Comparison of ENCODE assay signal across 13 cellular contexts in the genomic region with DNA sequence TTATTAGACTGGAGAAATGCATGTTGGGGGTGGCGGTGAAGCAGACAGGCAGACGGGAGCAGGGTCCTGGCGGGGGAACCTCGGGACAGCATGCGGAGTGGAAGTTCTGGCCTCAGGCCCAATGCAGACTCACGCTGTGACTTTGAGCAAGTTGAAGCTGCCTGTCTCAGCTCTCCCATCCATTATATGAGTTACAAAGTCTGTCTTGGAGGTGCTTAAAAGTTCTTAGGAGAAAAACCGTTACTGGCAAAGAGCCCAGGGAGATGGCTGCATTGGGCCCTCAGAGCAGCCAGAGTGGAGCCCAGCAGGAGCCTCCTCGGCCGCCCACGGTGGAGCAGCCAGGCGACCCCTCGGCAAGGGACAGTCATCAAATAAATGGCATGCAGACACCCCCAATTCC.
A peak's percentile ranks its signal among the peaks of the same experiment; 100 is the strongest.
DNase-seq lines count a peak whose midpoint lies in the region; ATAC-seq and TF ChIP-seq lines count a peak whose summit lies in the region.
"Had no signal": no experiment of that assay in that cellular context is flagged by ENCODE, and none has a peak within 500 bp of the region (broad histone marks: within the 10 kb centered on the region; RNA-seq: fewer than 3 reads in every experiment).

No MANE protein-coding gene starts in this region.

- H3K27ac ChIP-seq in hepatocyte, result peak overlapping the region; percentile 59
- peak overlapping the region; percentile 92 for H3K27ac ChIP-seq in smooth muscle cell (ENCODE audit: low read depth)
- H3K27ac ChIP-seq: KMS-11, WERI-Rb-1 had no signal

- H4K20me1 ChIP-seq in hepatocyte (ENCODE audit: insufficient read depth, poor library complexity, severe bottlenecking), result no peaks in the 10 kb centered on the region
- no peaks in the 10 kb centered on the region for H4K20me1 ChIP-seq in smooth muscle cell (ENCODE audit: low read depth)

- TF ChIP-seq CTCF in astrocyte of the cerebellum (IDR thresholded peaks at IDR 0.05; ENCODE audit: low read depth, low read length, missing control alignments) (no peak), hepatocyte (IDR thresholded peaks at IDR 0.05; ENCODE audit: poor library complexity) (no peak), smooth muscle cell (IDR thresholded peaks at IDR 0.05; ENCODE audit: borderline replicate concordance, insufficient read depth, poor library complexity, severe bottlenecking) (no peak)

- peaks cover 6% of the 10 kb centered on the region for H3F3A ChIP-seq in smooth muscle cell (ENCODE audit: low read depth)

- peak overlapping the region; percentile 52 for H3K9ac ChIP-seq in smooth muscle cell (ENCODE audit: low read depth)
- H3K9ac ChIP-seq: KMS-11 had no signal

- in situ Hi-C loops in astrocyte of the cerebellum (cut with HindIII; ENCODE audit: low sequenced_read_pairs), result no loop called here

- WGBS in hepatocyte (ENCODE audit: low lambda C conversion rate, missing lambda C conversion rate), result 39% methylated on average over 12 of the region's 12 CpGs
- 30% methylated on average over 12 of the region's 12 CpGs for WGBS in smooth muscle cell (ENCODE audit: low lambda C conversion rate)

- H3K36me3 ChIP-seq in hepatocyte (replicated peaks; ENCODE audit: insufficient read depth, low read depth), result no peaks in the 10 kb centered on the region
- H3K36me3 ChIP-seq in smooth muscle cell (ENCODE audit: low read depth), result no peaks in the 10 kb centered on the region
- H3K36me3 ChIP-seq: WERI-Rb-1 had no signal

- H2AFZ ChIP-seq in hepatocyte, result no peak overlapping the region
- H2AFZ ChIP-seq in smooth muscle cell (ENCODE audit: low read depth), result peak overlapping the region; percentile 29

- ATAC-seq in GM18907 (IDR thresholded peaks at IDR 0.05; ENCODE audit: unreplicated experiment) (no peak), GM21381 (IDR thresholded peaks at IDR 0.05; ENCODE audit: unreplicated experiment) (no peak), GM19023 (IDR thresholded peaks at IDR 0.05; ENCODE audit: unreplicated experiment) (no peak)

- DNase-seq in ELF-1 (ENCODE audit: low read depth, low spot score), result peak; percentile 35
- DNase-seq in astrocyte of the cerebellum (ENCODE audit: low read depth), result peak; percentile 53
- peak; percentile 37 for DNase-seq in hepatocyte (ENCODE audit: low spot score)
- no peak for DNase-seq in smooth muscle cell (lab: John Stamatoyannopoulos, UW; ENCODE audit: unreplicated experiment)
- no peak for DNase-seq in RPMI8226
- DNase-seq: activated naive CD4-positive, alpha-beta T cell treated with anti-CD3 and anti-CD28 coated beads, Interleukin-2, amount 10 ng/mL, durations not matched to agents 7 days and 5 days; DMS153; foreskin melanocyte; WERI-Rb-1 had no signal

- peak overlapping the region; percentile 58 for H3K4me2 ChIP-seq in hepatocyte
- H3K4me2 ChIP-seq in smooth muscle cell, result peak overlapping the region; percentile 70
- H3K4me2 ChIP-seq: KMS-11 had no signal

- H3K4me1 ChIP-seq in hepatocyte (ENCODE audit: insufficient read depth), result peaks cover 13% of the 10 kb centered on the region
- peaks cover 14% of the 10 kb centered on the region for H3K4me1 ChIP-seq in smooth muscle cell (ENCODE audit: low read depth)

- no peaks in the 10 kb centered on the region for H3K9me2 ChIP-seq in hepatocyte (replicated peaks; ENCODE audit: insufficient read depth)

- H3K79me2 ChIP-seq in hepatocyte (no peaks in the 10 kb centered on the region), smooth muscle cell (ENCODE audit: low read depth) (no peaks in the 10 kb centered on the region)

- no peaks in the 10 kb centered on the region for H3K27me3 ChIP-seq in hepatocyte
- no peaks in the 10 kb centered on the region for H3K27me3 ChIP-seq in smooth muscle cell (ENCODE audit: low read depth)

- no peaks in the 10 kb centered on the region for H3K9me3 ChIP-seq in hepatocyte (ENCODE audit: low read depth)
- H3K9me3 ChIP-seq in smooth muscle cell (replicated peaks; ENCODE audit: low read depth), result no peaks in the 10 kb centered on the region

- H3K4me3 ChIP-seq in astrocyte of the cerebellum (ENCODE audit: low read depth, low read length), result no peak overlapping the region
- H3K4me3 ChIP-seq in hepatocyte, result no peak overlapping the region
- H3K4me3 ChIP-seq in smooth muscle cell, result no peak overlapping the region

Comparison
In these comparisons a context has a peak if more than half of its experiments do, and no peak if none do; other contexts are left out.
1. DNase-seq: peak in ELF-1 (single experiment), astrocyte of the cerebellum (single experiment) and hepatocyte (single experiment); none in smooth muscle cell (single experiment) and RPMI8226 (single experiment).